10 cellular contexts compared by ENCODE assay signal in genomic region chr1:200038645-200038986, GRCh38. TPM values are rescaled to one million over a fixed set of nuclear protein-coding genes. Genes with fewer than 3 reads are reported as not detected.
A peak's percentile ranks its signal among the peaks of the same experiment; 100 is the strongest.
DNase-seq lines count a peak whose midpoint lies in the region; ATAC-seq, FAIRE-seq and TF ChIP-seq lines count a peak whose summit lies in the region.
"Had no signal": no experiment of that assay in that cellular context is flagged by ENCODE, and none has a peak within 500 bp of the region (broad histone marks: within the 10 kb centered on the region; RNA-seq: fewer than 3 reads in every experiment).

No MANE protein-coding gene starts in this region.

- BruUV-seq in OCI-LY7 (replicated peaks; lab: Mats Ljungman, UMichigan), result no TSS peak

- H2AFZ ChIP-seq in OCI-LY7 (ENCODE audit: low read length) (peak overlapping the region; percentile 63; the same call in 1 of the 2 replicates), fibroblast of lung (ENCODE audit: low read length) (no peak overlapping the region)

- no peak for ATAC-seq in CD4-positive, alpha-beta T cell (ENCODE audit: poor library complexity)
- ATAC-seq in pancreas, result peak; percentile 17 to 39 (median 36)
- ATAC-seq in HG03196 (IDR thresholded peaks at IDR 0.05; ENCODE audit: unreplicated experiment), result no peak
- no peak for ATAC-seq in GM19328 (IDR thresholded peaks at IDR 0.05; ENCODE audit: unreplicated experiment)
- ATAC-seq in GM18907 (IDR thresholded peaks at IDR 0.05; ENCODE audit: unreplicated experiment), result no peak

- H3K27ac Mint-ChIP-seq in CD4-positive, alpha-beta T cell, result no peak overlapping the region

- CTCF ChIA-PET in CD4-positive, alpha-beta T cell (lab: Charles Lee), result no interaction called here
- CTCF ChIA-PET in OCI-LY7 (lab: Charles Lee; ENCODE audit: unreplicated experiment), result no interaction called here

- intact Hi-C loops in CD4-positive, alpha-beta T cell (cut with DNase I, micrococcal nuclease), result no loop called here
- intact Hi-C loops in OCI-LY7 (cut with micrococcal nuclease; ENCODE audit: unreplicated experiment) (loop anchor here (2.0 to 10.0 kb wide), 2 partner anchors 84 to 354 kb away; no protein-coding TSS in a partner anchor), pancreas (cut with DNase I) (no loop called here)

- WGBS in pancreas, 2 donors, result 4 to 5% methylated on average over 16 to 20 of the region's 20 CpGs

- no peaks in the 10 kb centered on the region for H3K36me3 Mint-ChIP-seq in CD4-positive, alpha-beta T cell (ENCODE audit: low read depth)

- peak overlapping the region; percentile 51 for H3K4me3 Mint-ChIP-seq in CD4-positive, alpha-beta T cell

- H3K27ac ChIP-seq in CD4-positive, alpha-beta T cell (ENCODE audit: low read depth, low read length), result no peak overlapping the region
- H3K27ac ChIP-seq in OCI-LY7 (ENCODE audit: low read depth, low read length, poor library complexity, severe bottlenecking), result no peak overlapping the region
- no peak overlapping the region for H3K27ac ChIP-seq in fibroblast of lung (ENCODE audit: insufficient read depth, low read length)
- peak overlapping the region; percentile 81 to 99 (median 90) for H3K27ac ChIP-seq in pancreas

- peaks cover 6% of the 10 kb centered on the region for H3K4me1 ChIP-seq in OCI-LY7 (ENCODE audit: insufficient read depth, low read length, poor library complexity, severe bottlenecking)
- H3K4me1 ChIP-seq in fibroblast of lung (ENCODE audit: control insufficient read depth, extremely low read depth, insufficient read depth, low read length), result no peaks in the 10 kb centered on the region
- H3K4me1 ChIP-seq in pancreas, result no peaks in the 10 kb centered on the region

- peaks cover 42% of the 10 kb centered on the region for H3K27me3 Mint-ChIP-seq in CD4-positive, alpha-beta T cell

- DNase-seq in CD4-positive, alpha-beta T cell, result no peak
- DNase-seq in OCI-LY7 (ENCODE audit: low spot score) (no peak), fibroblast of lung (ENCODE audit: low read depth in 2 of 2) (no peak), pancreas (peak; percentile 74 to 84 (median 82)), dermis blood vessel endothelial cell (no peak)
- DNase-seq: DMS79, Right ventricle myocardium superior had no signal

- H3K9me3 ChIP-seq in CD4-positive, alpha-beta T cell (ENCODE audit: control insufficient read depth, low read length), result no peaks in the 10 kb centered on the region
- no peaks in the 10 kb centered on the region for H3K9me3 ChIP-seq in OCI-LY7 (ENCODE audit: low read length)
- H3K9me3 ChIP-seq in fibroblast of lung (ENCODE audit: control insufficient read depth, insufficient read depth, low read depth, low read length), result no peaks in the 10 kb centered on the region
- H3K9me3 ChIP-seq in pancreas, result no peaks in the 10 kb centered on the region

- H3K9me2 ChIP-seq in OCI-LY7 (ENCODE audit: insufficient read depth, low read length), result no peaks in the 10 kb centered on the region

- H3K9ac ChIP-seq in fibroblast of lung (ENCODE audit: insufficient read depth, low read length), result no peak overlapping the region

- H3K9me3 Mint-ChIP-seq in CD4-positive, alpha-beta T cell, result no peaks in the 10 kb centered on the region

- H3K36me3 ChIP-seq in OCI-LY7 (ENCODE audit: insufficient read depth, low read length) (no peaks in the 10 kb centered on the region), fibroblast of lung (ENCODE audit: control insufficient read depth, insufficient read depth, low read length) (no peaks in the 10 kb centered on the region), pancreas (no peaks in the 10 kb centered on the region)

- H3K4me2 ChIP-seq in OCI-LY7 (ENCODE audit: low read length), result peak overlapping the region; percentile 94
- H3K4me2 ChIP-seq in fibroblast of lung (ENCODE audit: extremely low read depth, insufficient read depth, low read length), result peak overlapping the region; percentile 78

- H3K27me3 ChIP-seq in CD4-positive, alpha-beta T cell (ENCODE audit: control insufficient read depth, insufficient read depth, low read length), result peaks cover 95% of the 10 kb centered on the region
- peaks cover 93% of the 10 kb centered on the region for H3K27me3 ChIP-seq in fibroblast of lung (ENCODE audit: control insufficient read depth, insufficient read depth, low read length)
- no peaks in the 10 kb centered on the region for H3K27me3 ChIP-seq in pancreas

- H3K4me3 ChIP-seq in OCI-LY7 (ENCODE audit: low read depth, low read length, poor library complexity, severe bottlenecking) (peak overlapping the region; percentile 68), fibroblast of lung (replicated peaks in 1 of 4; ENCODE audit: control extremely low read depth in 1 of 4, insufficient read depth in 1 of 4, low read depth in 3 of 4, low read length in 4 of 4) (no peak overlapping the region), pancreas (peak overlapping the region; percentile 47 to 72 (median 56))

- H4K20me1 ChIP-seq in OCI-LY7 (ENCODE audit: insufficient read depth, low read length), result no peaks in the 10 kb centered on the region
- no peaks in the 10 kb centered on the region for H4K20me1 ChIP-seq in fibroblast of lung (ENCODE audit: control insufficient read depth, extremely low read depth, insufficient read depth, low read length)

- peaks cover 50% of the 10 kb centered on the region for H3K4me1 Mint-ChIP-seq in CD4-positive, alpha-beta T cell (ENCODE audit: low read depth)

- FAIRE-seq in pancreas (lab: Jason Lieb, UNC), result no peak

- POLR2A ChIA-PET in CD4-positive, alpha-beta T cell (lab: Charles Lee), result no interaction called here
- POLR2A ChIA-PET in OCI-LY7 (lab: Charles Lee), result interaction anchor here (1.0 to 1.9 kb wide), 3 partner anchors 8 to 10 kb away, joined by 3 to 8 read pairs (median 6); no protein-coding TSS in a partner anchor

- no peak for TF ChIP-seq CTCF in CD4-positive, alpha-beta T cell (IDR thresholded peaks at IDR 0.05)
- TF ChIP-seq CTCF in OCI-LY7 (conservative IDR thresholded peaks at IDR 0.05; ENCODE audit: low read length), result no peak
- TF ChIP-seq CTCF in fibroblast of lung (conservative IDR thresholded peaks at IDR 0.05 in 1 of 2, IDR thresholded peaks at IDR 0.05 in 1 of 2; ENCODE audit: low read depth in 1 of 2, low read length in 2 of 2), result no peak
- no peak for TF ChIP-seq CTCF in pancreas (IDR thresholded peaks at IDR 0.05)

- H3K79me2 ChIP-seq in OCI-LY7 (ENCODE audit: insufficient read depth, low read depth, low read length) (no peaks in the 10 kb centered on the region), fibroblast of lung (ENCODE audit: control insufficient read depth, insufficient read depth, low read length) (no peaks in the 10 kb centered on the region)

RNA-seq across cellular contexts. Expression of gene NR5A2, which starts 11.1 kb away (rescaled TPM):
- total RNA-seq in CD4-positive, alpha-beta T cell, result not detected
- 1.1 and 2.3 TPM in 2 replicates for total RNA-seq in OCI-LY7 (2014; rRNA removed; shearing (Covaris generic))
- total RNA-seq in OCI-LY7 (2022) (3.9 and 5.4 TPM in 2 replicates), fibroblast of lung (not detected in 2 replicates), pancreas (100 to 1,000 TPM in 1 of 6 donors, 10 to 100 TPM in 5; 72.4 to 114 (median 89.9) TPM), dermis blood vessel endothelial cell (7.9 and 16.0 TPM in 2 replicates)
- polyA plus RNA-seq in fibroblast of lung (0.01 TPM in 1 of 2 replicates, not detected in the other), pancreas (10 to 100 TPM; 28.3 to 29.6 TPM)
- not detected in 2 replicates for polyA plus RNA-seq in fibroblast of lung (2012)
- polyA minus RNA-seq in fibroblast of lung (ENCODE audit: low replicate concordance), result not detected in 2 replicates

Comparison
In these comparisons a context has a peak if more than half of its experiments do, and no peak if none do; other contexts are left out.
1. ATAC-seq: peak in pancreas (4 of 4); none in CD4-positive, alpha-beta T cell (single experiment), HG03196 (single experiment), GM19328 (single experiment) and GM18907 (single experiment).
2. DNase-seq: peak in pancreas (6 of 6); none in CD4-positive, alpha-beta T cell (0 of 10), OCI-LY7 (single experiment), fibroblast of lung (0 of 2) and dermis blood vessel endothelial cell (single experiment).
3. H3K27ac ChIP-seq: peak in pancreas (4 of 4); none in CD4-positive, alpha-beta T cell (single experiment), OCI-LY7 (single experiment) and fibroblast of lung (single experiment).
4. H3K4me3 ChIP-seq: peak in OCI-LY7 (single experiment) and pancreas (4 of 4); none in fibroblast of lung (0 of 4).